8 cellular contexts compared by ENCODE assay signal in the genomic region with DNA sequence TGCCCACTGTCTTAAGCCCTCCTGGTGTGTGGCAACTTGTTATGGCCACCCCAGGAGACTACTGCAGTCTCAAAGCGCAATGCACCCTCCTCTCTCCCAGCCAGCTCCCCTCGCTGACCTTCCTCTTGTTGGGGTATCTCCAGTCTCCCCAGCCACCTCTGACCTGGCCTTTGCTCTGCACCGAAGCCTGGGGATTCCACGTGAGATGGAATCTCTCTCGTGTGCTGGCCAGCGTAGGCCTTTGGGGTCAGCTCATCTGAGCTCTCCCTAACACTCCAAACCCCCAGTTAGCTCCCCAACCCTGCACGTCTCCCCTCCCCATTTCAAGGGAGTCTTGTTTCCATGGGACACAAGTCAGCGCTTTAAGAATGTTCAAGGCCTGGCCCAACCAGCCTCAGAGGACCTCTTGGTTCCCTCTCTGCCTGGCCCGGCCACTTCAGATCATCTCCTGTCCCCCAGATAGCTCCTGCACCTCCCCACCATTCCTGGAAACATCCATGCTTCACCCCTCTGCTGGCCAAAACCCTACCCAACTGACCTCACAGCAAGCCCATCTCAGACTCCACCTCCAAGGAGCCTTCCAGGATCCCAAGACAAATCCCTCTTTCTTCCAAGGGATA. TPM values are rescaled to one million over a fixed set of nuclear protein-coding genes. Genes with fewer than 3 reads are reported as not detected.
DNase-seq lines count a peak whose midpoint lies in the region; TF ChIP-seq lines count a peak whose summit lies in the region.

No MANE protein-coding gene starts in this region.

- no peak overlapping the region for H2AFZ ChIP-seq in MM.1S (ENCODE audit: low read length)

- DNase-seq in HFFc6 (no peak), immature natural killer cell (no peak), NCI-H345 treated with DMSO at 0.1 percent for 48 hours (lab: John Stamatoyannopoulos, UW; ENCODE audit: unreplicated experiment) (no peak), MM.1S (no peak), WERI-Rb-1 (no peak)
- DNase-seq in NK-92 treated with Interleukin-12 subunit alpha and Interleukin-12 subunit beta, amount 100 ng/mL, for 24 hours (lab: John Stamatoyannopoulos, UW) = no peak

- no peaks in the 10 kb centered on the region for H3K9me2 ChIP-seq in MM.1S (replicated peaks; ENCODE audit: insufficient read depth, low read length)

- no peaks in the 10 kb centered on the region for H3F3A ChIP-seq in MM.1S (ENCODE audit: insufficient read depth, low read length)

- H3K4me1 Mint-ChIP-seq in HFFc6 (ENCODE audit: low read depth) (peaks cover 91% of the 10 kb centered on the region), immature natural killer cell (peaks cover 100% of the 10 kb centered on the region in 2 donors)
- peaks cover 100% of the 10 kb centered on the region for H3K4me1 Mint-ChIP-seq in activated naive CD8-positive, alpha-beta T cell (ENCODE audit: low read depth)

- peak overlapping the region in 20 of 21 experiments; percentile 84 to 98 (median 92) for H3K27ac ChIP-seq in skin epidermis
- no peak overlapping the region for H3K27ac ChIP-seq in MM.1S (ENCODE audit: low read length)
- no peak overlapping the region for H3K27ac ChIP-seq in WERI-Rb-1

- H3K79me2 ChIP-seq in MM.1S (ENCODE audit: low read length) = peaks cover 87% of the 10 kb centered on the region

- no peak overlapping the region for H3K9ac ChIP-seq in MM.1S (ENCODE audit: low read length)

- H3K36me3 ChIP-seq in MM.1S (replicated peaks; ENCODE audit: insufficient read depth, low read length) (no peaks in the 10 kb centered on the region), WERI-Rb-1 (no peaks in the 10 kb centered on the region)

- TF ChIP-seq CTCF in HFFc6 (IDR thresholded peaks at IDR 0.05) (no peak), MM.1S (IDR thresholded peaks at IDR 0.05; ENCODE audit: low read length) (no peak), WERI-Rb-1 (IDR thresholded peaks at IDR 0.05; ENCODE audit: low read depth, low read length) (no peak)

- no peak overlapping the region for H3K4me3 ChIP-seq in skin epidermis
- no peak overlapping the region for H3K4me3 ChIP-seq in MM.1S (ENCODE audit: low read length)
- H3K4me3 ChIP-seq in WERI-Rb-1 (ENCODE audit: low read depth, low read length) = no peak overlapping the region

- H3K36me3 Mint-ChIP-seq in HFFc6 (ENCODE audit: low read depth) (peaks cover 16% of the 10 kb centered on the region; the same call in 1 of the 2 replicates), immature natural killer cell (peaks cover 0 to 9% (median 6%) of the 10 kb centered on the region in 3 donors)
- H3K36me3 Mint-ChIP-seq in activated naive CD8-positive, alpha-beta T cell = peaks cover 2% of the 10 kb centered on the region

- H3K27ac Mint-ChIP-seq in HFFc6 (peak overlapping the region; percentile 98), immature natural killer cell (peak overlapping the region; percentile 96 to 100 (median 99))
- peak overlapping the region; percentile 83 for H3K27ac Mint-ChIP-seq in activated naive CD8-positive, alpha-beta T cell

- H3K4me1 ChIP-seq in MM.1S (ENCODE audit: low read length) = peaks cover 7% of the 10 kb centered on the region; the same call in 1 of the 2 replicates

- peak overlapping the region; percentile 86 for H3K4me3 Mint-ChIP-seq in HFFc6
- H3K4me3 Mint-ChIP-seq in activated naive CD8-positive, alpha-beta T cell = peak overlapping the region; percentile 83
- H3K4me3 Mint-ChIP-seq in immature natural killer cell = peak overlapping the region; percentile 80 to 90 (median 88)

- H4K20me1 ChIP-seq in MM.1S (ENCODE audit: insufficient read depth, low read length) = no peaks in the 10 kb centered on the region

- H3K27me3 Mint-ChIP-seq in HFFc6 (ENCODE audit: insufficient read depth) = peaks cover 47% of the 10 kb centered on the region
- no peaks in the 10 kb centered on the region for H3K27me3 Mint-ChIP-seq in activated naive CD8-positive, alpha-beta T cell
- peaks cover 26 to 75% (median 69%) of the 10 kb centered on the region in 3 donors for H3K27me3 Mint-ChIP-seq in immature natural killer cell (ENCODE audit: low read depth in 3 of 3)

- H3K27me3 ChIP-seq in MM.1S (replicated peaks; ENCODE audit: insufficient read depth, low read length) (no peaks in the 10 kb centered on the region), WERI-Rb-1 (ENCODE audit: insufficient read depth, low read depth, severe bottlenecking) (no peaks in the 10 kb centered on the region)

- H3K9me3 Mint-ChIP-seq in HFFc6 = no peaks in the 10 kb centered on the region; the same call in 1 of the 2 replicates
- H3K9me3 Mint-ChIP-seq in activated naive CD8-positive, alpha-beta T cell (ENCODE audit: low read depth) = no peaks in the 10 kb centered on the region
- H3K9me3 Mint-ChIP-seq in immature natural killer cell = no peaks in the 10 kb centered on the region

- H3K9me3 ChIP-seq in MM.1S (replicated peaks; ENCODE audit: insufficient read depth, low read length) (no peaks in the 10 kb centered on the region), WERI-Rb-1 (ENCODE audit: severe bottlenecking) (no peaks in the 10 kb centered on the region)

- H3K4me2 ChIP-seq in MM.1S (ENCODE audit: low read depth, low read length) = no peak overlapping the region

RNA-seq across cellular contexts. Expression of a gene that starts 11.2 kb away (rescaled TPM):
- total RNA-seq in HFFc6 (2021; fragmentation: NEBNext Ultra II Directional; extraction: Animal tissue kit (Norgen Biotek cat#: 25700)) = 10 to 100 TPM; 23.9 to 34.7 (median 29.7) TPM
- polyA plus RNA-seq in immature natural killer cell = 10 to 100 TPM; 37.0 to 67.8 (median 53.3) TPM

RNA-seq across cellular contexts. Expression of a gene that starts 26.5 kb away (rescaled TPM):
- total RNA-seq in HFFc6 (2021; fragmentation: NEBNext Ultra II Directional; extraction: Animal tissue kit (Norgen Biotek cat#: 25700)) = 1 to 10 TPM in 1 of 6 experiments, under 1 TPM in 5; 0.35 to 1.1 (median 0.41) TPM
- polyA plus RNA-seq in immature natural killer cell = not detected

RNA-seq across cellular contexts. Expression of a gene that starts 58.1 kb away (rescaled TPM):
- 10 to 100 TPM in 4 of 6 experiments, 1 to 10 TPM in 2; 2.5 to 15.0 (median 12.3) TPM for total RNA-seq in HFFc6 (2021; fragmentation: NEBNext Ultra II Directional; extraction: Animal tissue kit (Norgen Biotek cat#: 25700))
- polyA plus RNA-seq in immature natural killer cell = 1 to 10 TPM in 1 of 3 donors, under 1 TPM in 2; 0.16 to 1.6 (median 0.85) TPM

Comparison
In these comparisons a context has a peak if more than half of its experiments do, and no peak if none do; other contexts are left out.
1. H3K27ac ChIP-seq: peak in skin epidermis (20 of 21); none in MM.1S (single experiment) and WERI-Rb-1 (single experiment).
2. Peak in every context shown above with its lines, with median percentiles within 50 percentile points of each other: H3K27ac Mint-ChIP-seq and H3K4me3 Mint-ChIP-seq.